29 cellular contexts compared by ENCODE assay signal in the genomic region with DNA sequence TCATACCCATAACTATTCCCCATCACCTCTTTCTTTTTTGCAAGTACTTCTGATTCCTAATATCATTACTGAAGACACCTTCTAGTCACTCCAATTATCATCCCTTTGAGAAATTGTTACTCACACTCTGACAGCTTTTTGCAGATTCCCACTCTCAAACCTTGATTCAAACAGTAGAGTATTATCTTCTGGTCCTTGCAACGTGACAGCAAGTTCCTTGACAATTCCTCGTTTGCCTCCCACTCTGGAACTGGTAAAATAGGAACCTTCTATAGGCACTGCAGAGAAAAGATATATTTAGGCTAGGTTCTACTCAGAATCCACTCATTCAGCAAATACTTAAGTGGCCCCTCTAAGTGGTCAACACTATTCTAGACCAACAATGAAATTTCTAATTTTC.
"Had no signal": no experiment of that assay in that cellular context is flagged by ENCODE, and none has a peak within 500 bp of the region (broad histone marks: within the 10 kb centered on the region; RNA-seq: fewer than 3 reads in every experiment).

No MANE protein-coding gene starts in this region.

- DNase-seq: activated B cell treated with CpG ODN at 0.5 μM for 24 hours; activated CD4-positive, alpha-beta memory T cell treated with anti-CD3 and anti-CD28 coated beads for 36 hours; activated CD4-positive, alpha-beta T cell treated with anti-CD3 and anti-CD28 coated beads for 4 hours; activated CD4-positive, alpha-beta T cell treated with anti-CD3 and anti-CD28 coated beads, Interleukin-2, amount 10 ng/mL, durations not matched to agents 24 days and 14 days; activated CD4-positive, alpha-beta T cell treated with anti-CD3 and anti-CD28 coated beads, Interleukin-2, amount 50 U/mL, for 1 hour; activated CD4-positive, alpha-beta T cell treated with anti-CD3 and anti-CD28 coated beads, Interleukin-2, amount 50 U/mL, for 4 hours; activated CD4-positive, CD25-positive, alpha-beta regulatory T cell treated with anti-CD3 and anti-CD28 coated beads, Interleukin-2, amount 50 U/mL, for 72 hours; activated CD8-positive, alpha-beta memory T cell treated with anti-CD3 and anti-CD28 coated beads, Interleukin-2, amount 50 U/mL, for 4 hours; activated CD8-positive, alpha-beta T cell treated with anti-CD3 and anti-CD28 coated beads for 36 hours; activated effector memory CD4-positive, alpha-beta T cell treated with anti-CD3 and anti-CD28 coated beads, Interleukin-2, amount 50 U/mL, for 16 hours; activated gamma-delta T cell treated with Interleukin-2 at 50 U/mL for 16 hours; activated naive CD4-positive, alpha-beta T cell; activated naive CD4-positive, alpha-beta T cell treated with anti-CD3 and anti-CD28 coated beads for 36 hours; activated naive CD4-positive, alpha-beta T cell treated with anti-CD3 and anti-CD28 coated beads, Interleukin-2, amount 50 U/mL, for 16 hours; activated naive CD8-positive, alpha-beta T cell treated with anti-CD3 and anti-CD28 coated beads for 36 hours; activated T-cell treated with anti-CD3 and anti-CD28 coated beads for 4 hours; activated T-cell treated with anti-CD3 and anti-CD28 coated beads, Interleukin-2, amount 50 U/mL, for 1 hour; activated T-cell treated with anti-CD3 and anti-CD28 coated beads, Interleukin-2, amount 50 U/mL, for 4 hours; amniotic stem cell; aorta; cerebellar nuclear complex; T-cell; T-helper 17 cell; T-helper 9 cell had no signal

- H3K4me1 ChIP-seq: adrenal gland had no signal

- H3K4me3 ChIP-seq: adrenal gland, cardiac muscle cell had no signal

- H3K36me3 ChIP-seq: adrenal gland, cardiac muscle cell had no signal

- H3K27ac ChIP-seq: adrenal gland, cardiac muscle cell, VCaP had no signal

- H3K9me3 ChIP-seq: adrenal gland had no signal

- H3K27me3 ChIP-seq: adrenal gland, cardiac muscle cell had no signal

- ATAC-seq: activated CD8-positive, alpha-beta T cell treated with anti-CD3 and anti-CD28 coated beads for 36 hours; activated naive CD4-positive, alpha-beta T cell treated with anti-CD3 and anti-CD28 coated beads, Interleukin-2, amount 50 U/mL, for 72 hours; activated T-cell treated with anti-CD3 and anti-CD28 coated beads, Interleukin-2, amount 50 U/mL, for 4 hours; activated T-helper 17 cell treated with anti-CD3 and anti-CD28 coated beads, Interleukin-2, amount 50 U/mL, for 72 hours; T-cell; T-helper 17 cell had no signal
